In genomic region chr2:96739633-96740428, GRCh38 we compare ENCODE assay signal across 8 cellular contexts. TPM values are rescaled to one million over a fixed set of nuclear protein-coding genes. Genes with fewer than 3 reads are reported as not detected.
DNase-seq lines count a peak whose midpoint lies in the region; ATAC-seq and TF ChIP-seq lines count a peak whose summit lies in the region.

A gene with protein sequence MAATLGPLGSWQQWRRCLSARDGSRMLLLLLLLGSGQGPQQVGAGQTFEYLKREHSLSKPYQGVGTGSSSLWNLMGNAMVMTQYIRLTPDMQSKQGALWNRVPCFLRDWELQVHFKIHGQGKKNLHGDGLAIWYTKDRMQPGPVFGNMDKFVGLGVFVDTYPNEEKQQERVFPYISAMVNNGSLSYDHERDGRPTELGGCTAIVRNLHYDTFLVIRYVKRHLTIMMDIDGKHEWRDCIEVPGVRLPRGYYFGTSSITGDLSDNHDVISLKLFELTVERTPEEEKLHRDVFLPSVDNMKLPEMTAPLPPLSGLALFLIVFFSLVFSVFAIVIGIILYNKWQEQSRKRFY (minus strand): TSS chr2:96740064. CDS start chr2:96740040, 24 bp downstream.

- CTCF ChIA-PET in activated CD4-positive, alpha-beta memory T cell treated with anti-CD3 and anti-CD28 coated beads, Interleukin-2, amount 10 ng/mL, durations not matched to agents 7 days and 5 days (lab: Charles Lee) = interaction anchor here (0.6 to 1.0 kb wide), 3 partner anchors 20 to 61 kb away, joined by 3 to 4 read pairs (median 3); no protein-coding TSS in a partner anchor

- TF ChIP-seq CTCF in lower leg skin (IDR thresholded peaks at IDR 0.05) = no peak

- H3K36me3 Mint-ChIP-seq in activated CD4-positive, alpha-beta memory T cell treated with anti-CD3 and anti-CD28 coated beads, Interleukin-2, amount 10 ng/mL, durations not matched to agents 7 days and 5 days (ENCODE audit: low read depth) = peaks cover 22% of the 10 kb centered on the region

- DNase-seq in CD1c-positive myeloid dendritic cell (ENCODE audit: extremely low spot score) (peak; percentile 98), NCI-H82 treated with DMSO at 0.1 percent for 48 hours (lab: John Stamatoyannopoulos, UW; ENCODE audit: unreplicated experiment) (peak; percentile 94), lower leg skin (ENCODE audit: low spot score in 2 of 2) (peak; percentile 99 to 100)
- peak; percentile 99 for DNase-seq in activated CD4-positive, alpha-beta memory T cell treated with anti-CD3 and anti-CD28 coated beads, Interleukin-2, amount 10 ng/mL, durations not matched to agents 7 days and 5 days
- DNase-seq in stimulated activated CD4-positive, alpha-beta T cell treated with anti-CD3 and anti-CD28 coated beads, Interleukin-4, amount 100 ng/mL, for 48 hours (ENCODE audit: low read depth in 2 of 2) = peak; percentile 94 to 96

- 0 to 1% methylated on average over 39 to 43 of the region's 43 CpGs for WGBS in lower leg skin, 2 donors

- H3K27me3 ChIP-seq in duodenal mucosa (ENCODE audit: control insufficient read depth in 1 of 2, insufficient read depth in 2 of 2, low read length in 2 of 2) = no peaks in the 10 kb centered on the region

- H3K4me3 ChIP-seq in duodenal mucosa (ENCODE audit: low read depth in 1 of 2, low read length in 2 of 2) (peak within 1 kb of the TSS; percentile 78 to 85), lower leg skin (ENCODE audit: low read depth, poor library complexity, severe bottlenecking) (peak within 1 kb of the TSS; percentile 76)

- TF ChIP-seq POLR2A in lower leg skin (IDR thresholded peaks at IDR 0.05) = no peak

- peaks cover 6 to 13% of the 10 kb centered on the region in 2 donors for H3K4me1 ChIP-seq in duodenal mucosa (ENCODE audit: control insufficient read depth in 1 of 2, insufficient read depth in 2 of 2, low read length in 2 of 2)

- peak; percentile 99 for ATAC-seq in GM19438 (IDR thresholded peaks at IDR 0.05; ENCODE audit: low read depth, unreplicated experiment)
- peak; percentile 83 for ATAC-seq in HG03575 (IDR thresholded peaks at IDR 0.05; ENCODE audit: extremely low read depth, insufficient number of reproducible peaks, low FRiP score, unreplicated experiment)

- POLR2A ChIA-PET in activated CD4-positive, alpha-beta memory T cell treated with anti-CD3 and anti-CD28 coated beads, Interleukin-2, amount 10 ng/mL, durations not matched to agents 7 days and 5 days (lab: Charles Lee) = interaction anchor here (0.9 to 1.6 kb wide), 4 partner anchors 12 to 202 kb away, joined by 3 read pairs; partner anchors contain the start of gene KANSL3

- intact Hi-C loops in lower leg skin (cut with DNase I; ENCODE audit: low total_unique reads) = no loop called here

- peak within 1 kb of the TSS; percentile 98 for H3K4me3 Mint-ChIP-seq in activated CD4-positive, alpha-beta memory T cell treated with anti-CD3 and anti-CD28 coated beads, Interleukin-2, amount 10 ng/mL, durations not matched to agents 7 days and 5 days

- H3K27ac Mint-ChIP-seq in activated CD4-positive, alpha-beta memory T cell treated with anti-CD3 and anti-CD28 coated beads, Interleukin-2, amount 10 ng/mL, durations not matched to agents 7 days and 5 days = peak within 1 kb of the TSS; percentile 85

- H3K9me3 ChIP-seq in duodenal mucosa (ENCODE audit: control insufficient read depth in 1 of 2, low read length in 2 of 2) = no peaks in the 10 kb centered on the region

- peaks cover 61% of the 10 kb centered on the region for H3K4me1 Mint-ChIP-seq in activated CD4-positive, alpha-beta memory T cell treated with anti-CD3 and anti-CD28 coated beads, Interleukin-2, amount 10 ng/mL, durations not matched to agents 7 days and 5 days

- no peaks in the 10 kb centered on the region for H3K9me3 Mint-ChIP-seq in activated CD4-positive, alpha-beta memory T cell treated with anti-CD3 and anti-CD28 coated beads, Interleukin-2, amount 10 ng/mL, durations not matched to agents 7 days and 5 days

- peaks cover 2% of the 10 kb centered on the region for H3K27me3 Mint-ChIP-seq in activated CD4-positive, alpha-beta memory T cell treated with anti-CD3 and anti-CD28 coated beads, Interleukin-2, amount 10 ng/mL, durations not matched to agents 7 days and 5 days

- H3K27ac ChIP-seq in duodenal mucosa (ENCODE audit: low read depth, low read length) = peak within 1 kb of the TSS; percentile 33

- H3K36me3 ChIP-seq in duodenal mucosa (ENCODE audit: control insufficient read depth in 1 of 2, insufficient read depth in 2 of 2, low read length in 2 of 2) = peaks cover 4 to 5% of the 10 kb centered on the region in 2 donors

- H3K9ac ChIP-seq in duodenal mucosa (ENCODE audit: low read depth in 1 of 2, low read length in 2 of 2) = peak within 1 kb of the TSS; percentile 68 to 84

RNA-seq across cellular contexts. Expression of the gene that starts here (rescaled TPM):
- 10 to 100 TPM; 10.8 to 12.2 TPM for total RNA-seq in activated CD4-positive, alpha-beta memory T cell treated with anti-CD3 and anti-CD28 coated beads, Interleukin-2, amount 10 ng/mL, durations not matched to agents 7 days and 5 days
- 10 to 100 TPM; 17.2 to 21.5 (median 19.1) TPM for total RNA-seq in lower leg skin

Comparison
In these comparisons a context has a peak if more than half of its experiments do, and no peak if none do; other contexts are left out.
1. Peak in every context shown above with its lines: DNase-seq, ATAC-seq, H3K4me3 ChIP-seq and H3K27ac ChIP-seq.